Comparison of ENCODE assay signal across 22 cellular contexts in the genomic region with DNA sequence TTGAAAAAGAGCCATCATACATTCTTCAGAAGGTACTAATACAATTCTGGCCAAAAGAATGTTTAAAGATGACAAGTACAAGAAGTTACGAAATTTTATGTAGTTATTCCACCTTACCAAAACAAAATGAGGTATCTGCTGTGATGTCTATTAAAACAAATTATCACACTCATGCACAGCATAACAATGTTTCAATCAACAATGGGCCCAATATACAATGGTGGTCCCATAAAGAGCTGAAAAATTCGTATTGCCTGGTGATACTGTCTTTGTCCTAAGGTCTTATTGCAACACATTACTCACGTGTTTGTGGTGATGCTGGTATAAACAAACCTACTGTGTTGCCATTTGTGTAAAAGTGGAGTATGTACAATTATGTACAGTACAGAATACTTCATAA. TPM values are rescaled to one million over a fixed set of nuclear protein-coding genes. Genes with fewer than 3 reads are reported as not detected.
A peak's percentile ranks its signal among the peaks of the same experiment; 100 is the strongest.
DNase-seq lines count a peak whose midpoint lies in the region; ATAC-seq and TF ChIP-seq lines count a peak whose summit lies in the region.
"Had no signal": no experiment of that assay in that cellular context is flagged by ENCODE, and none has a peak within 500 bp of the region (broad histone marks: within the 10 kb centered on the region; RNA-seq: fewer than 3 reads in every experiment).

No MANE protein-coding gene starts in this region.

- H3K18ac ChIP-seq in trophoblast cell (ENCODE audit: low read length) = no peak overlapping the region

- H3K4me2 ChIP-seq in trophoblast cell (ENCODE audit: low read length) = no peak overlapping the region
- H3K4me2 ChIP-seq: BLaER1 treated with 17β-estradiol and CSF1 and Interleukin-3, amounts not matched to agents 10 nM and 100 nM; GM23338 had no signal

- H3K36me3 ChIP-seq in trophoblast cell (ENCODE audit: control insufficient read depth in 1 of 2, insufficient read depth in 2 of 2, low read length in 2 of 2) (no peaks in the 10 kb centered on the region), HAP-1 (replicated peaks) (no peaks in the 10 kb centered on the region; the same call in 1 of the 2 replicates)
- H3K36me3 ChIP-seq: prostate gland had no signal

- H3K27me3 Mint-ChIP-seq in stimulated activated naive B cell treated with anti-CD40 and anti-IgM and Interleukin-4, amounts not matched to agents 10 μg/mL and 1 μg/mL and 100 μg/mL, for 72 hours = no peaks in the 10 kb centered on the region
- H3K27me3 Mint-ChIP-seq: activated B cell treated with CpG ODN at 0.5 μM for 24 hours; central memory CD8-positive, alpha-beta T cell had no signal

- no peak overlapping the region for H2AFZ ChIP-seq in trophoblast cell (ENCODE audit: insufficient read depth, low read length, poor library complexity)
- H2AFZ ChIP-seq: GM23338 had no signal

- H3K9me3 Mint-ChIP-seq in stimulated activated naive B cell treated with anti-CD40 and anti-IgM and Interleukin-4, amounts not matched to agents 10 μg/mL and 1 μg/mL and 100 μg/mL, for 72 hours = no peaks in the 10 kb centered on the region
- H3K9me3 Mint-ChIP-seq: activated B cell treated with CpG ODN at 0.5 μM for 24 hours; activated CD4-positive, alpha-beta memory T cell treated with anti-CD3 and anti-CD28 coated beads for 36 hours; central memory CD8-positive, alpha-beta T cell had no signal

- peak; percentile 50 for DNase-seq in DMS53 (lab: John Stamatoyannopoulos, UW)
- no peak for DNase-seq in DMS53 treated with DMSO at 0.1 percent for 48 hours (lab: John Stamatoyannopoulos, UW; ENCODE audit: unreplicated experiment)
- peak; percentile 20 for DNase-seq in LHCN-M2 (ENCODE audit: low read depth)
- peak; percentile 20 for DNase-seq in epithelial cell of esophagus (ENCODE audit: low read depth)
- peak; percentile 54 to 91 for DNase-seq in trophoblast cell
- no peak for DNase-seq in stimulated activated naive CD4-positive, alpha-beta T cell (lab: John Stamatoyannopoulos, UW)
- DNase-seq in HAP-1 (ENCODE audit: low spot score in 2 of 2) = no peak
- DNase-seq in stimulated activated naive B cell treated with anti-CD40 and anti-IgM and Interleukin-4, amounts not matched to agents 10 μg/mL and 1 μg/mL and 100 μg/mL, for 72 hours = no peak
- DNase-seq: activated B cell treated with CpG ODN at 0.5 μM for 24 hours; activated CD4-positive, alpha-beta memory T cell treated with anti-CD3 and anti-CD28 coated beads for 36 hours; NCI-H146; NCI-H748 treated with DMSO at 0.1 percent for 48 hours; small intestine; stimulated activated CD4-positive, alpha-beta T cell treated with anti-CD3 and anti-CD28 coated beads, Interleukin-2, amount 100 ng/mL, for 24 hours; stimulated activated naive CD8-positive, alpha-beta T cell treated with anti-CD3 and anti-CD28 coated beads, Interleukin-15, Interleukin-2, amounts not matched to agents 100 U/mL and 50 U/mL, for 24 hours; T-helper 9 cell had no signal

- peaks cover 13 to 24% of the 10 kb centered on the region in 2 donors for H3K36me3 Mint-ChIP-seq in stimulated activated naive B cell treated with anti-CD40 and anti-IgM and Interleukin-4, amounts not matched to agents 10 μg/mL and 1 μg/mL and 100 μg/mL, for 72 hours

- no peak overlapping the region for H3K27ac ChIP-seq in trophoblast cell (ENCODE audit: low read depth, low read length)
- H3K27ac ChIP-seq: 22Rv1; BLaER1 treated with 17β-estradiol and CSF1 and Interleukin-3, amounts not matched to agents 10 nM and 100 nM; epithelial cell of prostate; prostate gland had no signal

- no peak overlapping the region for H3K23ac ChIP-seq in trophoblast cell (ENCODE audit: low read length)

- no peak overlapping the region for H4K8ac ChIP-seq in trophoblast cell (ENCODE audit: low read depth, low read length)

- H3K9me3 ChIP-seq in trophoblast cell (ENCODE audit: insufficient read depth, low read depth, low read length) (no peaks in the 10 kb centered on the region), HAP-1 (no peaks in the 10 kb centered on the region)
- H3K9me3 ChIP-seq: BLaER1 treated with 17β-estradiol and CSF1 and Interleukin-3, amounts not matched to agents 10 nM and 100 nM; prostate gland had no signal

- TF ChIP-seq CTCF in epithelial cell of esophagus (IDR thresholded peaks at IDR 0.05; ENCODE audit: insufficient read depth, low read depth, low read length, missing control alignments) = no peak

- no CpG with 5 or more reads among the region's 3 CpGs for WGBS in trophoblast cell (ENCODE audit: extremely low coverage, insufficient coverage, insufficient read length)

- no peak overlapping the region for H2BK5ac ChIP-seq in trophoblast cell (ENCODE audit: low read depth, low read length, poor library complexity)

- H2AK5ac ChIP-seq in trophoblast cell (ENCODE audit: low read length) = no peak overlapping the region

- H3K79me1 ChIP-seq in trophoblast cell (ENCODE audit: low read length) = peaks cover 12% of the 10 kb centered on the region

- no peak overlapping the region for H3K27ac Mint-ChIP-seq in stimulated activated naive B cell treated with anti-CD40 and anti-IgM and Interleukin-4, amounts not matched to agents 10 μg/mL and 1 μg/mL and 100 μg/mL, for 72 hours
- H3K27ac Mint-ChIP-seq: activated B cell treated with CpG ODN at 0.5 μM for 24 hours; activated CD4-positive, alpha-beta memory T cell treated with anti-CD3 and anti-CD28 coated beads for 36 hours; GM23338 had no signal

- no peak overlapping the region for H4K12ac ChIP-seq in trophoblast cell (ENCODE audit: low read depth, low read length)

- H3K79me2 ChIP-seq in trophoblast cell (ENCODE audit: control insufficient read depth, insufficient read depth, low read length, poor library complexity) = peaks cover 12% of the 10 kb centered on the region

- no peak overlapping the region for H3K14ac ChIP-seq in trophoblast cell (ENCODE audit: low read length)

- ATAC-seq in stimulated activated naive B cell treated with anti-CD40 and anti-IgM and Interleukin-4, amounts not matched to agents 10 μg/mL and 1 μg/mL and 100 μg/mL, for 72 hours (replicated peaks) = no peak
- ATAC-seq: GM23338; stimulated activated naive CD8-positive, alpha-beta T cell treated with anti-CD3 and anti-CD28 coated beads, Interleukin-15, Interleukin-2, amounts not matched to agents 100 U/mL and 50 U/mL, for 24 hours had no signal

- no peak overlapping the region for H4K91ac ChIP-seq in trophoblast cell (ENCODE audit: low read depth, low read length)

- no peak overlapping the region for H2BK120ac ChIP-seq in trophoblast cell (ENCODE audit: insufficient read depth, low read length, poor library complexity)

- H3K9ac ChIP-seq in trophoblast cell (ENCODE audit: low read length) = no peak overlapping the region
- H3K9ac ChIP-seq: BLaER1 treated with 17β-estradiol and CSF1 and Interleukin-3, amounts not matched to agents 10 nM and 100 nM had no signal

- H3K4me3 Mint-ChIP-seq in stimulated activated naive B cell treated with anti-CD40 and anti-IgM and Interleukin-4, amounts not matched to agents 10 μg/mL and 1 μg/mL and 100 μg/mL, for 72 hours = no peak overlapping the region
- H3K4me3 Mint-ChIP-seq: activated B cell treated with CpG ODN at 0.5 μM for 24 hours; activated CD4-positive, alpha-beta memory T cell treated with anti-CD3 and anti-CD28 coated beads for 36 hours; central memory CD8-positive, alpha-beta T cell; GM23338 had no signal

- in situ Hi-C loops in HAP-1 (cut with MboI; ENCODE audit: low sequenced_read_pairs) = no loop called here

- H3K4ac ChIP-seq in trophoblast cell (ENCODE audit: low read depth, low read length) = no peak overlapping the region

- H3K4me3 ChIP-seq in epithelial cell of esophagus (ENCODE audit: low read length) (no peak overlapping the region), trophoblast cell (ENCODE audit: low read depth, low read length) (no peak overlapping the region), HAP-1 (no peak overlapping the region)
- H3K4me3 ChIP-seq: BLaER1 treated with 17β-estradiol and CSF1 and Interleukin-3, amounts not matched to agents 10 nM and 100 nM; GM23338; prostate gland had no signal

- no peak overlapping the region for H2BK12ac ChIP-seq in trophoblast cell (ENCODE audit: low read length)

- H3K4me1 Mint-ChIP-seq in stimulated activated naive B cell treated with anti-CD40 and anti-IgM and Interleukin-4, amounts not matched to agents 10 μg/mL and 1 μg/mL and 100 μg/mL, for 72 hours = peaks cover 8 to 14% of the 10 kb centered on the region in 2 donors

- H3K27me3 ChIP-seq in trophoblast cell (ENCODE audit: insufficient read depth, low read length) = no peaks in the 10 kb centered on the region
- H3K27me3 ChIP-seq in HAP-1 (ENCODE audit: low read depth) = no peaks in the 10 kb centered on the region
- H3K27me3 ChIP-seq: BLaER1 treated with 17β-estradiol and CSF1 and Interleukin-3, amounts not matched to agents 10 nM and 100 nM had no signal

- peaks cover 0 to 2% of the 10 kb centered on the region in 2 experiments for H3K4me1 ChIP-seq in trophoblast cell (ENCODE audit: control insufficient read depth in 1 of 2, insufficient read depth in 2 of 2, low read length in 2 of 2)
- H3K4me1 ChIP-seq in HAP-1 = peaks cover 3% of the 10 kb centered on the region; the same call in 1 of the 2 replicates
- H3K4me1 ChIP-seq: prostate gland had no signal

RNA-seq across cellular contexts. Expression of gene NUP153, which starts 3.6 kb away (rescaled TPM):
- total RNA-seq in LHCN-M2 (2014; rRNA removed) = 33.3 and 39.6 TPM in 2 replicates
- 11.4 TPM for polyA plus RNA-seq in LHCN-M2 (2012)
- 45.7 and 47.3 TPM in 2 replicates for polyA plus RNA-seq in trophoblast cell (2013)

Comparison
In these comparisons a context has a peak if more than half of its experiments do, and no peak if none do; other contexts are left out.
1. DNase-seq: peak in DMS53 (single experiment), LHCN-M2 (single experiment), epithelial cell of esophagus (single experiment) and trophoblast cell (2 of 2); none in DMS53 treated with DMSO at 0.1 percent for 48 hours (single experiment), stimulated activated naive CD4-positive, alpha-beta T cell (0 of 6), HAP-1 (0 of 2) and stimulated activated naive B cell treated with anti-CD40 and anti-IgM and Interleukin-4, amounts not matched to agents 10 μg/mL and 1 μg/mL and 100 μg/mL, for 72 hours (single experiment).